Comparison of ENCODE assay signal across 10 cellular contexts in genomic region chr1:53198241-53198651, GRCh38. TPM values are rescaled to one million over a fixed set of nuclear protein-coding genes. Genes with fewer than 3 reads are reported as not detected.
DNase-seq lines count a peak whose midpoint lies in the region; ATAC-seq and TF ChIP-seq lines count a peak whose summit lies in the region.
"Had no signal": no experiment of that assay in that cellular context is flagged by ENCODE, and none has a peak within 500 bp of the region (broad histone marks: within the 10 kb centered on the region; RNA-seq: fewer than 3 reads in every experiment).

No MANE protein-coding gene starts in this region.

- H3K27me3 ChIP-seq in Karpas-422 (ENCODE audit: low read length) (no peaks in the 10 kb centered on the region), muscle layer of duodenum (ENCODE audit: low read depth, low read length) (no peaks in the 10 kb centered on the region), HAP-1 (ENCODE audit: low read depth) (no peaks in the 10 kb centered on the region)

- peak overlapping the region; percentile 96 to 99 for H3K27ac Mint-ChIP-seq in effector memory CD8-positive, alpha-beta T cell

- H3K4me1 ChIP-seq in Karpas-422 (ENCODE audit: low read length) = peaks cover 29% of the 10 kb centered on the region
- H3K4me1 ChIP-seq in muscle layer of duodenum (ENCODE audit: control insufficient read depth in 1 of 2, insufficient read depth in 2 of 2, low read length in 2 of 2) = peaks cover 14 to 22% of the 10 kb centered on the region in 2 donors
- peaks cover 8% of the 10 kb centered on the region for H3K4me1 ChIP-seq in HAP-1

- DNase-seq in AG09309 (ENCODE audit: low read depth) (peak; percentile 54), Karpas-422 (no peak), C1 segment of cervical spinal cord (lab: John Stamatoyannopoulos, UW) (no peak), HAP-1 (ENCODE audit: low spot score in 2 of 2) (no peak)
- DNase-seq in effector memory CD8-positive, alpha-beta T cell = no peak
- DNase-seq: hippocampal formation, T1000 had no signal

- H3K36me3 Mint-ChIP-seq in effector memory CD8-positive, alpha-beta T cell (ENCODE audit: insufficient read depth) = peaks cover 25% of the 10 kb centered on the region

- H3K79me2 ChIP-seq in Karpas-422 (ENCODE audit: low read length) = peaks cover 34% of the 10 kb centered on the region

- H3K9me2 ChIP-seq in Karpas-422 (replicated peaks; ENCODE audit: insufficient read depth, low read length) = no peaks in the 10 kb centered on the region

- H2AFZ ChIP-seq in Karpas-422 (ENCODE audit: low read length) = no peak overlapping the region

- H3K9ac ChIP-seq in Karpas-422 (ENCODE audit: low read length) = peak overlapping the region; percentile 98

- peaks cover 25% of the 10 kb centered on the region for H3K36me3 ChIP-seq in Karpas-422 (ENCODE audit: insufficient read depth, low read length)
- H3K36me3 ChIP-seq in muscle layer of duodenum (ENCODE audit: control insufficient read depth in 1 of 2, insufficient read depth in 2 of 2, low read length in 2 of 2) = peaks cover 22 to 26% of the 10 kb centered on the region in 2 donors
- H3K36me3 ChIP-seq in HAP-1 (replicated peaks) = peaks cover 29% of the 10 kb centered on the region

- no peaks in the 10 kb centered on the region; the same call in 1 of the 2 replicates for H4K20me1 ChIP-seq in Karpas-422 (ENCODE audit: insufficient read depth, low read depth, low read length)

- peaks cover 18 to 19% of the 10 kb centered on the region in 2 donors for H3K4me1 Mint-ChIP-seq in effector memory CD8-positive, alpha-beta T cell (ENCODE audit: low read depth in 2 of 2)

- peak overlapping the region; percentile 81 to 82 for H3K4me3 Mint-ChIP-seq in effector memory CD8-positive, alpha-beta T cell

- in situ Hi-C loops in HAP-1 (cut with MboI; ENCODE audit: low sequenced_read_pairs) = loop anchor here (25.0 kb wide), 1 partner anchor 286 kb away; the partner anchor contains the start of gene ECHDC2

- no peak for TF ChIP-seq CTCF in AG09309 (IDR thresholded peaks at IDR 0.05; ENCODE audit: control insufficient read depth, insufficient read depth, low read depth, low read length, missing control alignments)

- ATAC-seq in effector memory CD8-positive, alpha-beta T cell (replicated peaks) = no peak
- no peak for ATAC-seq in HG03442 (IDR thresholded peaks at IDR 0.05; ENCODE audit: unreplicated experiment)
- no peak for ATAC-seq in GM19324 (IDR thresholded peaks at IDR 0.05; ENCODE audit: low FRiP score, unreplicated experiment)

- no peaks in the 10 kb centered on the region for H3K9me3 Mint-ChIP-seq in effector memory CD8-positive, alpha-beta T cell

- H3K4me3 ChIP-seq in AG09309 (ENCODE audit: control insufficient read depth, low read depth, low read length) = no peak overlapping the region
- H3K4me3 ChIP-seq in Karpas-422 (ENCODE audit: low read length) = peak overlapping the region; percentile 95
- H3K4me3 ChIP-seq in muscle layer of duodenum (ENCODE audit: low read depth in 1 of 2, low read length in 2 of 2) = peak overlapping the region; percentile 85 to 95
- no peak overlapping the region for H3K4me3 ChIP-seq in HAP-1

- H3K9me3 ChIP-seq in Karpas-422 (ENCODE audit: low read length) = no peaks in the 10 kb centered on the region
- H3K9me3 ChIP-seq in muscle layer of duodenum (ENCODE audit: control insufficient read depth in 1 of 2, low read length in 2 of 2) = no peaks in the 10 kb centered on the region
- H3K9me3 ChIP-seq in HAP-1 = no peaks in the 10 kb centered on the region

- peak overlapping the region; percentile 67; the same call in 1 of the 2 replicates for H3K27ac ChIP-seq in Karpas-422 (ENCODE audit: low read length)
- H3K27ac ChIP-seq in muscle layer of duodenum (ENCODE audit: low read length) = peak overlapping the region; percentile 99

- H3K27me3 Mint-ChIP-seq in effector memory CD8-positive, alpha-beta T cell = no peaks in the 10 kb centered on the region

- H3K4me2 ChIP-seq in Karpas-422 (ENCODE audit: low read depth, low read length, poor library complexity, severe bottlenecking) = peak overlapping the region; percentile 97

RNA-seq across cellular contexts. Expression of gene CPT2, which starts 1.6 kb away (rescaled TPM):
- 32.3 and 37.3 TPM in 2 replicates for total RNA-seq in Karpas-422 (2014; rRNA removed; shearing (Covaris generic); ENCODE audit: low replicate concordance)

RNA-seq across cellular contexts. Expression of gene CZIB, which starts 22.2 kb away (rescaled TPM):
- total RNA-seq in Karpas-422 (2014; rRNA removed; shearing (Covaris generic); ENCODE audit: low replicate concordance) = 64.2 and 72.7 TPM in 2 replicates

RNA-seq across cellular contexts. Expression of gene MAGOH, which starts 40.1 kb away (rescaled TPM):
- 67.1 and 76.4 TPM in 2 replicates for total RNA-seq in Karpas-422 (2014; rRNA removed; shearing (Covaris generic); ENCODE audit: low replicate concordance)

RNA-seq across cellular contexts. Expression of gene SLC1A7, which starts 55.8 kb away (rescaled TPM):
- total RNA-seq in Karpas-422 (2014; rRNA removed; shearing (Covaris generic); ENCODE audit: low replicate concordance) = not detected in 2 replicates

Comparison
In these comparisons a context has a peak if more than half of its experiments do, and no peak if none do; other contexts are left out.
1. H3K4me3 ChIP-seq: peak in Karpas-422 (single experiment) and muscle layer of duodenum (2 of 2); none in AG09309 (single experiment) and HAP-1 (single experiment).